In genomic region chrX:127577884-127578283, GRCh38 we compare ENCODE assay signal across 5 cellular contexts.
"Had no signal": no experiment of that assay in that cellular context is flagged by ENCODE, and none has a peak within 500 bp of the region (broad histone marks: within the 10 kb centered on the region; RNA-seq: fewer than 3 reads in every experiment).

No MANE protein-coding gene starts in this region.

- H3K4me3 ChIP-seq: GM23338 had no signal

- DNase-seq: H9, HCEC 1CT, KBM-7 had no signal

- ATAC-seq: GM23338, HepG2 had no signal
